In genomic region chr17:2172447-2172938, GRCh38 we compare ENCODE assay signal across 8 cellular contexts.
A peak's percentile ranks its signal among the peaks of the same experiment; 100 is the strongest.
DNase-seq lines count a peak whose midpoint lies in the region; ATAC-seq and TF ChIP-seq lines count a peak whose summit lies in the region.

No MANE protein-coding gene starts in this region.

- H3K36me3 ChIP-seq in uterus: no peaks in the 10 kb centered on the region

- peak overlapping the region in 1 of 10 donors; percentile 3 for H3K27ac Mint-ChIP-seq in naive thymus-derived CD8-positive, alpha-beta T cell

- no peaks in the 10 kb centered on the region for H3K9me3 Mint-ChIP-seq in naive thymus-derived CD8-positive, alpha-beta T cell

- H3K27ac ChIP-seq in epithelial cell of prostate (peak overlapping the region; percentile 95), uterus (peak overlapping the region; percentile 86 to 95)

- peaks cover 29 to 34% of the 10 kb centered on the region in 2 donors for H3K4me1 ChIP-seq in uterus

- intact Hi-C loops in uterus (cut with DNase I; ENCODE audit: low total_unique reads): loop anchor here (10.0 kb wide), 1 partner anchor 118 kb away; the partner anchor contains the start of gene HIC1

- peak; percentile 10 for DNase-seq in NCI-H510A treated with DMSO at 0.1 percent for 48 hours (lab: John Stamatoyannopoulos, UW)
- DNase-seq in NCI-H510A (lab: John Stamatoyannopoulos, UW): no peak
- DNase-seq in epithelial cell of prostate (ENCODE audit: low read depth, low spot score): no peak
- peak; percentile 56 for DNase-seq in myocyte (ENCODE audit: low read depth)
- peak; percentile 36 to 81 for DNase-seq in uterus
- DNase-seq in naive thymus-derived CD8-positive, alpha-beta T cell: no peak
- no peak for DNase-seq in NCI-H2107 (lab: John Stamatoyannopoulos, UW)
- DNase-seq in DMS53 treated with DMSO at 0.1 percent for 48 hours (lab: John Stamatoyannopoulos, UW; ENCODE audit: unreplicated experiment): no peak

- H3K36me3 Mint-ChIP-seq in naive thymus-derived CD8-positive, alpha-beta T cell: peaks cover 0 to 86% (median 11%) of the 10 kb centered on the region in 3 donors

- H3K4me1 Mint-ChIP-seq in naive thymus-derived CD8-positive, alpha-beta T cell: peaks cover 3 to 14% (median 7%) of the 10 kb centered on the region in 4 donors

- H3K4me3 ChIP-seq in uterus: no peak overlapping the region

- H3K9me3 ChIP-seq in uterus: no peaks in the 10 kb centered on the region

- POLR2A ChIA-PET in naive thymus-derived CD8-positive, alpha-beta T cell (lab: Charles Lee): no interaction called here

- ATAC-seq in naive thymus-derived CD8-positive, alpha-beta T cell: no peak

- peak in 1 of 2 donors; percentile 12 for TF ChIP-seq POLR2A in uterus (IDR thresholded peaks at IDR 0.05)

- H3K27me3 ChIP-seq in uterus: no peaks in the 10 kb centered on the region

- H3K4me3 Mint-ChIP-seq in naive thymus-derived CD8-positive, alpha-beta T cell: no peak overlapping the region

- no peak for TF ChIP-seq CTCF in uterus (IDR thresholded peaks at IDR 0.05)

- H3K27me3 Mint-ChIP-seq in naive thymus-derived CD8-positive, alpha-beta T cell: no peaks in the 10 kb centered on the region

Comparison
In these comparisons a context has a peak if more than half of its experiments do, and no peak if none do; other contexts are left out.
1. DNase-seq: peak in NCI-H510A treated with DMSO at 0.1 percent for 48 hours (single experiment), myocyte (single experiment) and uterus (2 of 2); none in NCI-H510A (single experiment), epithelial cell of prostate (single experiment), naive thymus-derived CD8-positive, alpha-beta T cell (0 of 10), NCI-H2107 (single experiment) and DMS53 treated with DMSO at 0.1 percent for 48 hours (single experiment).